Comparison of ENCODE assay signal across 18 cellular contexts in the genomic region with DNA sequence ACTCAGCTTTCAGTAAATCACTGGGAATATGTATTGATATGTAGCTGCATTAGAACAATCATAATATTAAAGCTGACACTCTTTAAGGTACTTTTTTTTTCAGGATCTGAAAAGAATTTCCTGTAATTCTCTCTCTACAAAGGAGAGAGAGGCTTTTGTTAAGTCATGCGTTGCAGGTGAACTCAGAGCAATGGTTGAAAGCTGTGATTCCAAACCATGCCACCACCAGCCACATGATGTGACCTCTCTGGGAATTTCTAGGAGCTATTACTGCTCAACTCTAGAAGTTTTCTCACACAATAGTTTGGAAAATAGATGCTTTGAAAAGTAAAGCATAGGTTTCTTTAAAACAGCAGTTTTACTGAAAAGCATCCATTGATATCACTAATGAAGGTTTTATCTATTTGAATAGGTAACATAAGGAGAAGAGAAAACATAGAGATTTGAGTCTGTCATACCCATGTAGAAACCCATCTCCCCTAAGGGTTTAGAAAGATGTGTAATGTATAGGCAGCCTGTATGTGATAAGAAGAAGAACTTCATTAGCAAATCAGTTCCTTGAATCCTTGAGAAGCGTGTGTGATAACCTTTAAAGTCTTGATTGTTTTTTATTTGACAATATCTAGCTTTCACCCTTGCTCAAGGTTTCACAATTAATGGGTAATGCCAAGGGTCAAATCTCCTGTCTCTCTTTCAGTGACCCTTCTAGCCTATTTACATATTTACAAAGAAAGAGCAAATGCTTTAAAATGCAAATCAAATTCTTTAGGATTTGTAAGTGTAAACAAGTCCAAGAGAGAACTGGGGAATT.
"Had no signal": no experiment of that assay in that cellular context is flagged by ENCODE, and none has a peak within 500 bp of the region (broad histone marks: within the 10 kb centered on the region; RNA-seq: fewer than 3 reads in every experiment).

No MANE protein-coding gene starts in this region.

- H3K27ac Mint-ChIP-seq: activated naive CD8-positive, alpha-beta T cell treated with anti-CD3 and anti-CD28 coated beads, Interleukin-2, amount 50 U/mL, for 24 hours; activated T-helper 1 cell treated with anti-CD3 and anti-CD28 coated beads, Interleukin-12 subunit alpha, Interleukin-12 subunit beta, Interleukin-2, Interleukin-4 antibody, amounts not matched to agents 30 ng/mL and 10 ng/mL and 1 ng/mL, durations not matched to agents 14 hours and 24 hours and 36 hours; dendritic cell treated with granulocyte-macrophage colony-stimulating factor and Interleukin-4, amounts not matched to agents 40 ng/mL and 50 ng/mL, for 4 days; mesothelial cell of epicardium; nephron progenitor cell; T-helper 2 cell treated with Interferon-gamma antibody and Interleukin-4, amounts not matched to agents 5 μg/mL and 100 μg/mL, for 36 hours had no signal

- DNase-seq: activated naive CD4-positive, alpha-beta T cell; activated naive CD8-positive, alpha-beta T cell treated with anti-CD3 and anti-CD28 coated beads, Interleukin-2, amount 50 U/mL, for 24 hours; erythroblast; gastrocnemius medialis; heart right ventricle; left cardiac atrium; lower lobe of right lung; nephron progenitor cell; ovary; sigmoid colon; stimulated activated CD4-positive, alpha-beta T cell treated with anti-CD3 and anti-CD28 coated beads, Interleukin-1b, Interleukin-23, amount 100 ng/mL, for 48 hours had no signal

- H3K27ac ChIP-seq: ascending aorta, gastrocnemius medialis, heart right ventricle, lower lobe of right lung, ovary, sigmoid colon, thoracic aorta had no signal

- H3K27me3 ChIP-seq: ascending aorta, gastrocnemius medialis, heart right ventricle, ovary, sigmoid colon had no signal

- H3K4me3 ChIP-seq: ascending aorta, gastrocnemius medialis, heart right ventricle, lower lobe of right lung, ovary, sigmoid colon, thoracic aorta had no signal

- H3K4me1 ChIP-seq: heart right ventricle, lower lobe of right lung, sigmoid colon had no signal

- H3K9me3 ChIP-seq: ascending aorta, gastrocnemius medialis, lower lobe of right lung, ovary, sigmoid colon had no signal

- H3K36me3 ChIP-seq: ascending aorta, gastrocnemius medialis, heart right ventricle, lower lobe of right lung, ovary, sigmoid colon, thoracic aorta had no signal

- ATAC-seq: activated CD4-positive, CD25-positive, alpha-beta regulatory T cell treated with anti-CD3 and anti-CD28 coated beads, Interleukin-2, amount 50 U/mL, for 24 hours; activated naive CD8-positive, alpha-beta T cell treated with anti-CD3 and anti-CD28 coated beads, Interleukin-2, amount 50 U/mL, for 24 hours; gastrocnemius medialis; heart right ventricle; left cardiac atrium; lower lobe of right lung had no signal
